24 cellular contexts compared by ENCODE assay signal in genomic region chr15:31401282-31401681, GRCh38.
DNase-seq lines count a peak whose midpoint lies in the region; ATAC-seq and TF ChIP-seq lines count a peak whose summit lies in the region.
"Had no signal": no experiment of that assay in that cellular context is flagged by ENCODE, and none has a peak within 500 bp of the region (broad histone marks: within the 10 kb centered on the region; RNA-seq: fewer than 3 reads in every experiment).

No MANE protein-coding gene starts in this region.

- H3K9me3 ChIP-seq in right cardiac atrium (ENCODE audit: control insufficient read depth, low read length) (no peaks in the 10 kb centered on the region), left ventricle myocardium inferior (replicated peaks) (no peaks in the 10 kb centered on the region), neuronal stem cell (replicated peaks in 1 of 2; ENCODE audit: control insufficient read depth in 2 of 2, insufficient read depth in 1 of 2, low read depth in 1 of 2, low read length in 2 of 2) (no peaks in the 10 kb centered on the region), prostate gland (no peaks in the 10 kb centered on the region)
- H3K9me3 ChIP-seq: HAP-1 had no signal

- peak overlapping the region; percentile 72 for H3K18ac ChIP-seq in neuronal stem cell (ENCODE audit: low read length)

- no peak overlapping the region for H3K27ac ChIP-seq in right cardiac atrium (ENCODE audit: low read length)
- H3K27ac ChIP-seq in left ventricle myocardium inferior (replicated peaks), result no peak overlapping the region
- H3K27ac ChIP-seq in neuronal stem cell (replicated peaks; ENCODE audit: low read length), result no peak overlapping the region
- no peak overlapping the region for H3K27ac ChIP-seq in prostate gland
- H3K27ac ChIP-seq: BLaER1 had no signal

- no peak for TF ChIP-seq POLR2A in prostate gland (IDR thresholded peaks at IDR 0.05)

- no peak overlapping the region for H3K4me2 ChIP-seq in neuronal stem cell (ENCODE audit: insufficient read depth, low read length, poor library complexity, severe bottlenecking)
- H3K4me2 ChIP-seq: GM23338 had no signal

- no peak for ATAC-seq in right cardiac atrium
- ATAC-seq: GM23338, HepG2 had no signal

- H2BK12ac ChIP-seq in neuronal stem cell (ENCODE audit: low read length), result no peak overlapping the region

- H3K4me3 ChIP-seq in right cardiac atrium (ENCODE audit: low read length) (no peak overlapping the region), left ventricle myocardium inferior (no peak overlapping the region), neuronal stem cell (ENCODE audit: low read length in 2 of 2) (no peak overlapping the region), prostate gland (no peak overlapping the region)
- H3K4me3 ChIP-seq: BLaER1, GM23338, HAP-1 had no signal

- H2BK15ac ChIP-seq in neuronal stem cell (ENCODE audit: low read length), result no peak overlapping the region

- H3K4ac ChIP-seq in neuronal stem cell (ENCODE audit: low read length), result no peak overlapping the region

- H3K27me3 Mint-ChIP-seq in activated CD4-positive, alpha-beta T cell treated with anti-CD3 and anti-CD28 coated beads, Interleukin-2, amount 10 ng/mL, durations not matched to agents 24 days and 14 days, result no peaks in the 10 kb centered on the region
- peaks cover 2 to 10% (median 3%) of the 10 kb centered on the region in 3 donors for H3K27me3 Mint-ChIP-seq in immature natural killer cell (ENCODE audit: low read depth in 3 of 3)
- H3K27me3 Mint-ChIP-seq: CD4-positive, alpha-beta T cell had no signal

- no peak overlapping the region for H2BK5ac ChIP-seq in neuronal stem cell (ENCODE audit: low read length)

- no peak overlapping the region for H3K9ac ChIP-seq in neuronal stem cell (ENCODE audit: low read depth, low read length, poor library complexity)
- H3K9ac ChIP-seq: BLaER1 had no signal

- H3K9me3 Mint-ChIP-seq in activated CD4-positive, alpha-beta T cell treated with anti-CD3 and anti-CD28 coated beads, Interleukin-2, amount 10 ng/mL, durations not matched to agents 24 days and 14 days, result peaks cover 9% of the 10 kb centered on the region
- H3K9me3 Mint-ChIP-seq in immature natural killer cell, result peaks cover 0 to 5% (median 0%) of the 10 kb centered on the region in 6 donors
- H3K9me3 Mint-ChIP-seq: CD4-positive, alpha-beta T cell had no signal

- H3K36me3 ChIP-seq in left ventricle myocardium inferior (no peaks in the 10 kb centered on the region), neuronal stem cell (replicated peaks in 1 of 2; ENCODE audit: control insufficient read depth in 2 of 2, insufficient read depth in 2 of 2, low read length in 2 of 2) (no peaks in the 10 kb centered on the region), prostate gland (no peaks in the 10 kb centered on the region)
- H3K36me3 ChIP-seq: BLaER1, HAP-1 had no signal

- no peak overlapping the region for H4K8ac ChIP-seq in neuronal stem cell (ENCODE audit: low read depth, low read length)

- no peak overlapping the region for H2BK120ac ChIP-seq in neuronal stem cell (ENCODE audit: low read depth, low read length)

- H3K36me3 Mint-ChIP-seq in activated CD4-positive, alpha-beta T cell treated with anti-CD3 and anti-CD28 coated beads, Interleukin-2, amount 10 ng/mL, durations not matched to agents 24 days and 14 days (ENCODE audit: low read depth), result peaks cover 6% of the 10 kb centered on the region
- H3K36me3 Mint-ChIP-seq in immature natural killer cell, result peaks cover 0 to 8% (median 8%) of the 10 kb centered on the region in 3 donors

- peaks cover 45% of the 10 kb centered on the region for H3K4me1 Mint-ChIP-seq in activated CD4-positive, alpha-beta T cell treated with anti-CD3 and anti-CD28 coated beads, Interleukin-2, amount 10 ng/mL, durations not matched to agents 24 days and 14 days
- peaks cover 46 to 57% of the 10 kb centered on the region in 2 donors for H3K4me1 Mint-ChIP-seq in immature natural killer cell

- TF ChIP-seq CTCF in left ventricle myocardium inferior (IDR thresholded peaks at IDR 0.05; ENCODE audit: borderline replicate concordance), result no peak
- TF ChIP-seq CTCF in prostate gland (IDR thresholded peaks at IDR 0.05), result no peak
- TF ChIP-seq CTCF in GM13977 (IDR thresholded peaks at IDR 0.05; ENCODE audit: extremely low read depth, insufficient read depth, missing control alignments), result no peak

- H3K4me3 Mint-ChIP-seq in activated CD4-positive, alpha-beta T cell treated with anti-CD3 and anti-CD28 coated beads, Interleukin-2, amount 10 ng/mL, durations not matched to agents 24 days and 14 days, result no peak overlapping the region
- no peak overlapping the region for H3K4me3 Mint-ChIP-seq in immature natural killer cell
- H3K4me3 Mint-ChIP-seq: CD4-positive, alpha-beta T cell; GM23338; HFFc6 had no signal

- no peak for DNase-seq in activated CD4-positive, alpha-beta T cell treated with anti-CD3 and anti-CD28 coated beads, Interleukin-2, amount 10 ng/mL, durations not matched to agents 24 days and 14 days
- no peak for DNase-seq in activated CD4-positive, alpha-beta T cell treated with anti-CD3 and anti-CD28 coated beads, Interleukin-2, amount 50 U/mL, for 1 hour
- DNase-seq in right cardiac atrium, result peak in 2 of 3 donors; percentile 55 to 56
- no peak for DNase-seq in left ventricle myocardium inferior
- no peak for DNase-seq in neuronal stem cell (ENCODE audit: low spot score)
- DNase-seq in prostate gland (ENCODE audit: low spot score), result no peak
- DNase-seq in immature natural killer cell, result no peak
- DNase-seq in GM13977 (ENCODE audit: low spot score), result no peak
- DNase-seq: CD4-positive, alpha-beta T cell; HFFc6; Karpas-422; NCI-H1092; NCI-H1417 treated with DMSO at 0.1 percent for 48 hours; NCI-H1694 treated with DMSO at 0.1 percent for 48 hours; NCI-H2081; NCI-H226; NCI-H510A; NCI-H69; RPMI8226; SHP77 had no signal

- H2AFZ ChIP-seq in neuronal stem cell (ENCODE audit: low read length), result no peak overlapping the region
- H2AFZ ChIP-seq: GM23338 had no signal

- peaks cover 13% of the 10 kb centered on the region for H3K4me1 ChIP-seq in right cardiac atrium (ENCODE audit: control insufficient read depth, insufficient read depth, low read length)
- peaks cover 43% of the 10 kb centered on the region for H3K4me1 ChIP-seq in left ventricle myocardium inferior
- H3K4me1 ChIP-seq in neuronal stem cell (ENCODE audit: control insufficient read depth in 2 of 2, insufficient read depth in 1 of 2, low read depth in 1 of 2, low read length in 2 of 2), result peaks cover 0 to 12% of the 10 kb centered on the region in 2 donors
- H3K4me1 ChIP-seq in prostate gland (replicated peaks), result peaks cover 6% of the 10 kb centered on the region

- H3K23ac ChIP-seq in neuronal stem cell (ENCODE audit: low read depth, low read length, poor library complexity), result peak overlapping the region; percentile 75

- H3K27me3 ChIP-seq in right cardiac atrium (ENCODE audit: control insufficient read depth, insufficient read depth), result no peaks in the 10 kb centered on the region
- H3K27me3 ChIP-seq in left ventricle myocardium inferior (ENCODE audit: low read depth), result no peaks in the 10 kb centered on the region
- peaks cover 0 to 17% (median 0%) of the 10 kb centered on the region in 3 experiments for H3K27me3 ChIP-seq in neuronal stem cell (ENCODE audit: control insufficient read depth in 3 of 3, insufficient read depth in 3 of 3, low read depth in 1 of 3, low read length in 3 of 3)
- H3K27me3 ChIP-seq in prostate gland (replicated peaks; ENCODE audit: insufficient read depth), result no peaks in the 10 kb centered on the region
- H3K27me3 ChIP-seq: BLaER1 had no signal

- in situ Hi-C loops in GM13977 (cut with MboI; ENCODE audit: low pct_unique_long_range_greater_than_20kb, low sequenced_read_pairs, unreplicated experiment), result no loop called here

- intact Hi-C loops in activated CD4-positive, alpha-beta T cell treated with anti-CD3 and anti-CD28 coated beads, Interleukin-2, amount 10 ng/mL, durations not matched to agents 24 days and 14 days (cut with micrococcal nuclease), result no loop called here
- intact Hi-C loops in right cardiac atrium (cut with DNase I), result loop anchor here in 2 of 4 donors (5.0 to 10.0 kb wide), 2 partner anchors 36 to 84 kb away; no protein-coding TSS in a partner anchor
- intact Hi-C loops in left ventricle myocardium inferior (cut with micrococcal nuclease), result no loop called here
- intact Hi-C loops in prostate gland (cut with DNase I), result no loop called here

- no peak overlapping the region for H4K91ac ChIP-seq in neuronal stem cell (ENCODE audit: low read depth, low read length, poor library complexity)

- H3K14ac ChIP-seq in neuronal stem cell (ENCODE audit: low read length), result no peak overlapping the region

- H3K27ac Mint-ChIP-seq in activated CD4-positive, alpha-beta T cell treated with anti-CD3 and anti-CD28 coated beads, Interleukin-2, amount 10 ng/mL, durations not matched to agents 24 days and 14 days, result peak overlapping the region; percentile 20
- H3K27ac Mint-ChIP-seq in immature natural killer cell, result no peak overlapping the region
- H3K27ac Mint-ChIP-seq: CD4-positive, alpha-beta T cell; GM23338 had no signal

- H2AK5ac ChIP-seq in neuronal stem cell (ENCODE audit: low read depth, low read length), result no peak overlapping the region

- WGBS in right cardiac atrium, result 83% methylated on average over 8 of the region's 8 CpGs
- WGBS in neuronal stem cell (ENCODE audit: extremely low coverage in 2 of 2, insufficient read length in 2 of 2, insufficient replicate concordance in 1 of 2), 2 donors, result no CpG with 5 or more reads among the region's 8 CpGs
- WGBS in prostate gland, result 80% methylated on average over 8 of the region's 8 CpGs

- no peaks in the 10 kb centered on the region for H3K79me1 ChIP-seq in neuronal stem cell (ENCODE audit: low read depth, low read length)

Comparison
In these comparisons a context has a peak if more than half of its experiments do, and no peak if none do; other contexts are left out.
1. DNase-seq: peak in right cardiac atrium (2 of 3); none in activated CD4-positive, alpha-beta T cell treated with anti-CD3 and anti-CD28 coated beads, Interleukin-2, amount 10 ng/mL, durations not matched to agents 24 days and 14 days (single experiment), activated CD4-positive, alpha-beta T cell treated with anti-CD3 and anti-CD28 coated beads, Interleukin-2, amount 50 U/mL, for 1 hour (single experiment), left ventricle myocardium inferior (single experiment), neuronal stem cell (single experiment), prostate gland (single experiment), immature natural killer cell (0 of 3) and GM13977 (single experiment).